In genomic region chr4:132827522-132827921, GRCh38 we compare ENCODE assay signal across 20 cellular contexts.
DNase-seq lines count a peak whose midpoint lies in the region; ATAC-seq and TF ChIP-seq lines count a peak whose summit lies in the region.
"Had no signal": no experiment of that assay in that cellular context is flagged by ENCODE, and none has a peak within 500 bp of the region (broad histone marks: within the 10 kb centered on the region; RNA-seq: fewer than 3 reads in every experiment).

No MANE protein-coding gene starts in this region.

- no peaks in the 10 kb centered on the region for H4K20me1 ChIP-seq in KMS-11 (ENCODE audit: insufficient read depth)

- DNase-seq in COLO829 (ENCODE audit: low spot score) (peak; percentile 32), GM19240 (ENCODE audit: insufficient read length, low spot score) (no peak), NCI-H526 treated with DMSO at 0.1 percent for 48 hours (lab: John Stamatoyannopoulos, UW) (no peak), NCI-H446 (lab: John Stamatoyannopoulos, UW) (no peak)
- no peak for DNase-seq in activated CD8-positive, alpha-beta memory T cell treated with anti-CD3 and anti-CD28 coated beads, Interleukin-2, amount 50 U/mL, for 4 hours
- DNase-seq: activated CD4-positive, alpha-beta memory T cell treated with anti-CD3 and anti-CD28 coated beads, Interleukin-2, amount 10 ng/mL, durations not matched to agents 7 days and 5 days; activated effector memory CD4-positive, alpha-beta T cell treated with Interleukin-2 at 50 U/mL for 16 hours; amygdala; C1 segment of cervical spinal cord; foreskin melanocyte; NCI-H187; NCI-H510A treated with DMSO at 0.1 percent for 48 hours; psoas muscle; SK-N-SH; spleen; transverse colon had no signal

- H3K36me3 ChIP-seq in KMS-11 (ENCODE audit: insufficient read depth), result no peaks in the 10 kb centered on the region
- H3K36me3 ChIP-seq: spleen, transverse colon had no signal

- H3K4me2 ChIP-seq in KMS-11, result no peak overlapping the region
- H3K4me2 ChIP-seq: SK-N-SH had no signal

- peaks cover 5% of the 10 kb centered on the region for H3K4me1 ChIP-seq in KMS-11 (ENCODE audit: low read depth, poor library complexity, severe bottlenecking)
- H3K4me1 ChIP-seq: psoas muscle, spleen, transverse colon had no signal

- H2AFZ ChIP-seq in KMS-11 (ENCODE audit: low read depth), result peak overlapping the region; percentile 35; the same call in 1 of the 2 replicates

- no peaks in the 10 kb centered on the region for H3K79me2 ChIP-seq in KMS-11 (ENCODE audit: insufficient read depth, low read depth)

- H3K27ac ChIP-seq in KMS-11, result no peak overlapping the region
- H3K27ac ChIP-seq: psoas muscle, spleen, transverse colon had no signal

- H3K4me3 ChIP-seq in KMS-11 (IDR thresholded peaks at IDR 0.05; ENCODE audit: insufficient read depth, low read depth, low read length), result no peak overlapping the region
- H3K4me3 ChIP-seq: psoas muscle, spleen, transverse colon had no signal

- ATAC-seq in GM21360 (IDR thresholded peaks at IDR 0.05; ENCODE audit: unreplicated experiment) (peak; percentile 67), HG02970 (IDR thresholded peaks at IDR 0.05; ENCODE audit: low FRiP score, unreplicated experiment) (peak; percentile 88)
- ATAC-seq: psoas muscle; stimulated activated memory B cell treated with anti-CD40 and anti-IgM and Interleukin-4, amounts not matched to agents 10 μg/mL and 1 μg/mL and 100 μg/mL, for 72 hours had no signal

- TF ChIP-seq CTCF in KMS-11 (conservative IDR thresholded peaks at IDR 0.05; ENCODE audit: low read depth, low read length), result no peak

- H3K9ac ChIP-seq in KMS-11, result no peak overlapping the region
- H3K9ac ChIP-seq: SK-N-SH had no signal

- H3K27me3 ChIP-seq in KMS-11 (ENCODE audit: insufficient read depth, low read depth), result no peaks in the 10 kb centered on the region
- H3K27me3 ChIP-seq: spleen, transverse colon had no signal
